In the genomic region with DNA sequence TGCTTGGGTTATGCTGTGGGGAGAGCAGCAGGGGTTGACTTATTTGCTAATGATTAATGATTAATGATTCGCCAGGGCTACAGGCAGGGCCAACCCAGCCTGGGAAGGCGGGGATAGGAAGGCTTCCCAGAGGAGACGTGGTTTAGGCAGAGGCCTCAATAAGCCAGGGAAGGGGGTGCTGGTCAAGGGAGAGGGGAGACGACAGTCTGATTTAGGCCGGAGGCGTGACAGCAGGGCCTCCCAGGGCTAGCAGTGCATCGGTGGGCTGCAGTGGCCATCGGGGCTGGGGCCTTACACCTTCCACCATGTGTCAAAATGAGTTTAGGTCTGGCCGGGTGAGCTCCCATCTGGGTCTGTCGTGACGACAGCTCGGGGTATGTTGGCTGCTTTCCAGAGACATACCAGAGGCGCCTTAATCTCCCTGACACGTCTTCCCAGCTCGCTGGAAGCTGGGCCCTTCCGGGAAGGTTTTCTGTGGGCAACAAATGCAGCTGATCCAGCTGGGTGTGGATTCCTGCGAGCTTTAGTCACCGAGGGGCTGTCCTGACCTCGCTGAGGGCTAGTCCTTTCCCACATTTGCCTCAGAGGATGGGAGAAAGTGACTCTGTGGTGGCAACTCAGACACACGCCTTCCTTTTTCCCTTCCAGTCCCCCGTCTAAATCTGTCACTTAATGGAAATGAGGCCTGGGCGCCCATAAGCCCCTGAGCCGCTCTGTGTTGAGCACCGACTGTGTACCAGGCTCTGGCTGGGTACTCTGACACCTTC, we compare ENCODE assay signal across 8 cellular contexts. TPM values are rescaled to one million over a fixed set of nuclear protein-coding genes. Genes with fewer than 3 reads are reported as not detected.
A peak's percentile ranks its signal among the peaks of the same experiment; 100 is the strongest.
DNase-seq lines count a peak whose midpoint lies in the region; ATAC-seq and TF ChIP-seq lines count a peak whose summit lies in the region.

No MANE protein-coding gene starts in this region.

- peak overlapping the region; percentile 98 for H3K27ac ChIP-seq in osteoblast (ENCODE audit: low read depth, low read length)
- H3K27ac ChIP-seq in caudate nucleus (ENCODE audit: low read depth, low read length) = no peak overlapping the region

- peaks cover 30% of the 10 kb centered on the region for H3K4me1 ChIP-seq in osteoblast (ENCODE audit: insufficient read depth, low read length)

- H3K9me3 ChIP-seq in osteoblast (ENCODE audit: low read depth, low read length) = no peaks in the 10 kb centered on the region

- CTCF ChIA-PET in BJ (lab: Yijun Ruan, JAX) = interaction anchor here (0.8 to 2.2 kb wide), 4 partner anchors 15 to 40 kb away, joined by 3 to 6 read pairs (median 4); no protein-coding TSS in a partner anchor

- H4K20me1 ChIP-seq in osteoblast (ENCODE audit: insufficient read depth, low read length) = no peaks in the 10 kb centered on the region

- no peak for ATAC-seq in HG03469 (IDR thresholded peaks at IDR 0.05; ENCODE audit: unreplicated experiment)

- TF ChIP-seq CTCF in BJ (IDR thresholded peaks at IDR 0.05; ENCODE audit: insufficient read depth, low read depth, low read length) (no peak), fibroblast of mammary gland (conservative IDR thresholded peaks at IDR 0.05; ENCODE audit: control insufficient read depth, insufficient read depth, low read depth, low read length) (no peak), osteoblast (IDR thresholded peaks at IDR 0.05; ENCODE audit: extremely low read depth, low read depth, low read length) (no peak)

- peak overlapping the region; percentile 50 for H3K4me2 ChIP-seq in osteoblast (ENCODE audit: insufficient read depth, low read length)

- no peaks in the 10 kb centered on the region for H3K79me2 ChIP-seq in osteoblast (ENCODE audit: insufficient read depth, low read length)

- peak; percentile 98 for DNase-seq in BJ (ENCODE audit: low read depth)
- DNase-seq in fibroblast of mammary gland (ENCODE audit: low read depth) = peak; percentile 99
- DNase-seq in osteoblast (ENCODE audit: insufficient read length, low spot score, missing footprints) = peak; percentile 96
- DNase-seq in NCI-H1092 (lab: John Stamatoyannopoulos, UW) = no peak
- no peak for DNase-seq in NCI-H69 (lab: John Stamatoyannopoulos, UW)
- DNase-seq in caudate nucleus (lab: John Stamatoyannopoulos, UW) = no peak

- POLR2A ChIA-PET in BJ (lab: Charles Lee) = no interaction called here

- H2AFZ ChIP-seq in osteoblast (ENCODE audit: low read length) = peak overlapping the region; percentile 76

- H3K36me3 ChIP-seq in BJ (ENCODE audit: control insufficient read depth, insufficient read depth, low read length) (no peaks in the 10 kb centered on the region), osteoblast (ENCODE audit: insufficient read depth, low read length) (no peaks in the 10 kb centered on the region)

- H3K27me3 ChIP-seq in BJ (ENCODE audit: control insufficient read depth, insufficient read depth, low read length) (no peaks in the 10 kb centered on the region), osteoblast (ENCODE audit: insufficient read depth, low read length) (no peaks in the 10 kb centered on the region)

- H3K4me3 ChIP-seq in BJ (ENCODE audit: low read depth, low read length) (no peak overlapping the region), fibroblast of mammary gland (ENCODE audit: control insufficient read depth, low read depth, low read length) (no peak overlapping the region), osteoblast (ENCODE audit: insufficient read depth, low read length) (no peak overlapping the region)

TF ChIP-seq in PFSK-1, 5 proteins besides CTCF, POLR2A, EP300 and RAD21:
- TF ChIP-seq POLR2AphosphoS5 (IDR thresholded peaks at IDR 0.05; ENCODE audit: low read depth, low read length) = no peak
- TF ChIP-seq SIN3A (IDR thresholded peaks at IDR 0.05; ENCODE audit: borderline replicate concordance, insufficient read depth, low read length) = no peak
- TF ChIP-seq, protein P1, sequence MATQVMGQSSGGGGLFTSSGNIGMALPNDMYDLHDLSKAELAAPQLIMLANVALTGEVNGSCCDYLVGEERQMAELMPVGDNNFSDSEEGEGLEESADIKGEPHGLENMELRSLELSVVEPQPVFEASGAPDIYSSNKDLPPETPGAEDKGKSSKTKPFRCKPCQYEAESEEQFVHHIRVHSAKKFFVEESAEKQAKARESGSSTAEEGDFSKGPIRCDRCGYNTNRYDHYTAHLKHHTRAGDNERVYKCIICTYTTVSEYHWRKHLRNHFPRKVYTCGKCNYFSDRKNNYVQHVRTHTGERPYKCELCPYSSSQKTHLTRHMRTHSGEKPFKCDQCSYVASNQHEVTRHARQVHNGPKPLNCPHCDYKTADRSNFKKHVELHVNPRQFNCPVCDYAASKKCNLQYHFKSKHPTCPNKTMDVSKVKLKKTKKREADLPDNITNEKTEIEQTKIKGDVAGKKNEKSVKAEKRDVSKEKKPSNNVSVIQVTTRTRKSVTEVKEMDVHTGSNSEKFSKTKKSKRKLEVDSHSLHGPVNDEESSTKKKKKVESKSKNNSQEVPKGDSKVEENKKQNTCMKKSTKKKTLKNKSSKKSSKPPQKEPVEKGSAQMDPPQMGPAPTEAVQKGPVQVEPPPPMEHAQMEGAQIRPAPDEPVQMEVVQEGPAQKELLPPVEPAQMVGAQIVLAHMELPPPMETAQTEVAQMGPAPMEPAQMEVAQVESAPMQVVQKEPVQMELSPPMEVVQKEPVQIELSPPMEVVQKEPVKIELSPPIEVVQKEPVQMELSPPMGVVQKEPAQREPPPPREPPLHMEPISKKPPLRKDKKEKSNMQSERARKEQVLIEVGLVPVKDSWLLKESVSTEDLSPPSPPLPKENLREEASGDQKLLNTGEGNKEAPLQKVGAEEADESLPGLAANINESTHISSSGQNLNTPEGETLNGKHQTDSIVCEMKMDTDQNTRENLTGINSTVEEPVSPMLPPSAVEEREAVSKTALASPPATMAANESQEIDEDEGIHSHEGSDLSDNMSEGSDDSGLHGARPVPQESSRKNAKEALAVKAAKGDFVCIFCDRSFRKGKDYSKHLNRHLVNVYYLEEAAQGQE (IDR thresholded peaks at IDR 0.05; ENCODE audit: insufficient read depth in 1 of 2, low read depth in 2 of 2, low read length in 2 of 2) = no peak
- TF ChIP-seq FOXP2 (optimal IDR thresholded peaks at IDR 0.05; ENCODE audit: borderline replicate concordance, extremely low read depth, extremely low read length, insufficient read depth) = peak; percentile 14
- no peak for TF ChIP-seq TAF1 (IDR thresholded peaks at IDR 0.05; ENCODE audit: borderline replicate concordance, insufficient read depth, low read length)

RNA-seq across cellular contexts. Expression of a gene that starts 3.7 kb away (rescaled TPM):
- polyA plus RNA-seq in BJ (2011; rRNA removed) = 0.20 and 0.63 TPM in 2 replicates
- polyA minus RNA-seq in BJ (2011; rRNA and poly(A)+ RNA removed) = 0.24 and 0.26 TPM in 2 replicates
- polyA plus RNA-seq in PFSK-1 (2012; ENCODE audit: insufficient read length, low read depth) = 0.59 TPM
- total RNA-seq in osteoblast = under 0.01 and 0.36 TPM in 2 replicates

RNA-seq across cellular contexts. Expression of a gene that starts 50.5 kb away (rescaled TPM):
- polyA plus RNA-seq in BJ (2011; rRNA removed) = 15.4 and 20.6 TPM in 2 replicates
- polyA minus RNA-seq in BJ (2011; rRNA and poly(A)+ RNA removed) = 11.5 and 12.7 TPM in 2 replicates
- polyA plus RNA-seq in PFSK-1 (2012; ENCODE audit: insufficient read length, low read depth) = 10.5 TPM
- 20.6 and 24.2 TPM in 2 replicates for total RNA-seq in osteoblast

Comparison
In these comparisons a context has a peak if more than half of its experiments do, and no peak if none do; other contexts are left out.
1. DNase-seq: peak in BJ (single experiment), fibroblast of mammary gland (single experiment) and osteoblast (single experiment); none in NCI-H1092 (single experiment), NCI-H69 (single experiment) and caudate nucleus (0 of 61).